In genomic region chr7:116571037-116571436, GRCh38 we compare ENCODE assay signal across 13 cellular contexts. TPM values are rescaled to one million over a fixed set of nuclear protein-coding genes. Genes with fewer than 3 reads are reported as not detected.
DNase-seq lines count a peak whose midpoint lies in the region; ATAC-seq and TF ChIP-seq lines count a peak whose summit lies in the region.
"Had no signal": no experiment of that assay in that cellular context is flagged by ENCODE, and none has a peak within 500 bp of the region (broad histone marks: within the 10 kb centered on the region; RNA-seq: fewer than 3 reads in every experiment).

No MANE protein-coding gene starts in this region.

- DNase-seq in BJ (ENCODE audit: low read depth) (peak; percentile 79), PC-9 (peak in 1 of 2 experiments; percentile 66), dermis blood vessel endothelial cell (peak; percentile 82), psoas muscle (no peak), SIG-M5 (lab: John Stamatoyannopoulos, UW) (no peak), type B pancreatic cell (ENCODE audit: extremely low spot score, unreplicated experiment) (no peak)
- no peak for DNase-seq in activated naive CD4-positive, alpha-beta T cell (lab: John Stamatoyannopoulos, UW)
- DNase-seq in CD4-positive, alpha-beta memory T cell, result no peak
- DNase-seq: activated CD4-positive, alpha-beta T cell treated with anti-CD3 and anti-CD28 coated beads for 1 hour; activated T-cell treated with anti-CD3 and anti-CD28 coated beads, Interleukin-2, amount 50 U/mL, for 48 hours; foreskin melanocyte; H7 had no signal

- no peak for TF ChIP-seq CTCF in BJ (IDR thresholded peaks at IDR 0.05; ENCODE audit: insufficient read depth, low read depth, low read length)
- no peak for TF ChIP-seq CTCF in PC-9 (conservative IDR thresholded peaks at IDR 0.05)
- TF ChIP-seq CTCF in psoas muscle (IDR thresholded peaks at IDR 0.05), result no peak
- no peak for TF ChIP-seq CTCF in type B pancreatic cell (conservative IDR thresholded peaks at IDR 0.05)

- peaks cover 10% of the 10 kb centered on the region for H3K4me1 Mint-ChIP-seq in type B pancreatic cell (ENCODE audit: unreplicated experiment)
- H3K4me1 Mint-ChIP-seq in CD4-positive, alpha-beta memory T cell, result no peaks in the 10 kb centered on the region

- no peaks in the 10 kb centered on the region for H3K27me3 ChIP-seq in BJ (ENCODE audit: control insufficient read depth, insufficient read depth, low read length)
- H3K27me3 ChIP-seq in PC-9 (ENCODE audit: insufficient read depth, low read depth), result no peaks in the 10 kb centered on the region
- no peaks in the 10 kb centered on the region for H3K27me3 ChIP-seq in psoas muscle (ENCODE audit: insufficient read depth in 3 of 3, low read length in 2 of 3)
- no peaks in the 10 kb centered on the region for H3K27me3 ChIP-seq in CD4-positive, alpha-beta memory T cell (ENCODE audit: insufficient read depth, low read length)

- CTCF ChIA-PET in BJ (lab: Yijun Ruan, JAX), result interaction anchor here (0.7 kb wide), 1 partner anchor 8 kb away, joined by 3 read pairs; no protein-coding TSS in a partner anchor
- CTCF ChIA-PET in PC-9 (lab: Charles Lee), result interaction anchor here (0.6 to 1.2 kb wide), 3 partner anchors 10 to 1577 kb away, joined by 3 to 7 read pairs (median 3); no protein-coding TSS in a partner anchor
- CTCF ChIA-PET in CD4-positive, alpha-beta memory T cell (lab: Charles Lee; ENCODE audit: partially characterized antibody), result no interaction called here

- H3K9me2 ChIP-seq in PC-9 (ENCODE audit: insufficient read depth), result no peaks in the 10 kb centered on the region

- H3K4me3 Mint-ChIP-seq in type B pancreatic cell, result no peak overlapping the region
- H3K4me3 Mint-ChIP-seq in CD4-positive, alpha-beta memory T cell, result no peak overlapping the region
- H3K4me3 Mint-ChIP-seq: brain had no signal

- peaks cover 5% of the 10 kb centered on the region for H3K9me3 Mint-ChIP-seq in type B pancreatic cell
- no peaks in the 10 kb centered on the region for H3K9me3 Mint-ChIP-seq in CD4-positive, alpha-beta memory T cell
- H3K9me3 Mint-ChIP-seq: brain had no signal

- H3K9me3 ChIP-seq in PC-9 (ENCODE audit: insufficient read depth, low read depth) (no peaks in the 10 kb centered on the region; the same call in 1 of the 2 replicates), psoas muscle (no peaks in the 10 kb centered on the region)
- H3K9me3 ChIP-seq in CD4-positive, alpha-beta memory T cell (ENCODE audit: control insufficient read depth in 1 of 2, low read length in 2 of 2), result no peaks in the 10 kb centered on the region

- peak overlapping the region; percentile 45 for H3K27ac ChIP-seq in PC-9
- peak overlapping the region; percentile 23 for H3K27ac ChIP-seq in psoas muscle
- H3K27ac ChIP-seq in CD4-positive, alpha-beta memory T cell (ENCODE audit: low read depth, low read length), result no peak overlapping the region

- BruUV-seq in PC-9 (replicated peaks; lab: Mats Ljungman, UMichigan), result no TSS peak

- 0 out of 2 replicates have a peak, but pooled peaks cover 13% of the 10 kb centered on the region for H3F3A ChIP-seq in PC-9 (ENCODE audit: insufficient read depth, low read depth)

- no peak overlapping the region for H3K4me3 ChIP-seq in BJ (ENCODE audit: low read depth, low read length)
- H3K4me3 ChIP-seq in PC-9, result no peak overlapping the region
- no peak overlapping the region for H3K4me3 ChIP-seq in psoas muscle
- no peak overlapping the region for H3K4me3 ChIP-seq in CD4-positive, alpha-beta memory T cell (ENCODE audit: low read length in 2 of 2)

- no peaks in the 10 kb centered on the region for H3K27me3 Mint-ChIP-seq in type B pancreatic cell
- peaks cover 6 to 10% of the 10 kb centered on the region in 2 donors for H3K27me3 Mint-ChIP-seq in CD4-positive, alpha-beta memory T cell
- H3K27me3 Mint-ChIP-seq: brain had no signal

- H3K4me1 ChIP-seq in PC-9 (replicated peaks; ENCODE audit: insufficient read depth) (peaks cover 23% of the 10 kb centered on the region), psoas muscle (peaks cover 14% of the 10 kb centered on the region)
- H3K4me1 ChIP-seq in CD4-positive, alpha-beta memory T cell (ENCODE audit: insufficient read depth, low read length), result no peaks in the 10 kb centered on the region

- intact Hi-C loops in PC-9 (cut with micrococcal nuclease; ENCODE audit: unreplicated experiment) (no loop called here), psoas muscle (cut with DNase I) (no loop called here)
- intact Hi-C loops in CD4-positive, alpha-beta memory T cell (cut with micrococcal nuclease), result no loop called here

- POLR2A ChIA-PET in BJ (lab: Charles Lee), result interaction anchor here (0.6 to 0.7 kb wide), 3 partner anchors 45 to 292 kb away, joined by 3 to 8 read pairs (median 3); no protein-coding TSS in a partner anchor
- POLR2A ChIA-PET in PC-9 (lab: Charles Lee; ENCODE audit: unreplicated experiment), result interaction anchor here (0.5 to 0.6 kb wide), 7 partner anchors 27 to 1600 kb away, joined by 3 to 26 read pairs (median 9); partner anchors contain the start of gene TES
- POLR2A ChIA-PET in CD4-positive, alpha-beta memory T cell (lab: Charles Lee; ENCODE audit: partially characterized antibody), result no interaction called here

- H4K20me1 ChIP-seq in PC-9 (ENCODE audit: insufficient read depth), result no peaks in the 10 kb centered on the region

- no peaks in the 10 kb centered on the region for H3K79me2 ChIP-seq in PC-9 (ENCODE audit: low read depth)

- no peak overlapping the region; the same call in 1 of the 2 replicates for H2AFZ ChIP-seq in PC-9

- no peaks in the 10 kb centered on the region for H3K36me3 Mint-ChIP-seq in type B pancreatic cell
- H3K36me3 Mint-ChIP-seq in CD4-positive, alpha-beta memory T cell, result no peaks in the 10 kb centered on the region
- H3K36me3 Mint-ChIP-seq: brain had no signal

- H3K27ac Mint-ChIP-seq in type B pancreatic cell, result no peak overlapping the region
- H3K27ac Mint-ChIP-seq in CD4-positive, alpha-beta memory T cell, result no peak overlapping the region

- WGBS in psoas muscle, 3 donors, result 40 to 67% (median 43%) methylated on average over 1 of the region's 1 CpG

- ATAC-seq in psoas muscle, result no peak

- H3K4me2 ChIP-seq in PC-9, result peak overlapping the region; percentile 30

- H3K36me3 ChIP-seq in BJ (ENCODE audit: control insufficient read depth, insufficient read depth, low read length) (no peaks in the 10 kb centered on the region), PC-9 (ENCODE audit: low read depth) (no peaks in the 10 kb centered on the region), psoas muscle (ENCODE audit: insufficient read depth in 1 of 2, low read depth in 1 of 2) (no peaks in the 10 kb centered on the region)
- no peaks in the 10 kb centered on the region for H3K36me3 ChIP-seq in CD4-positive, alpha-beta memory T cell (ENCODE audit: insufficient read depth, low read length)

RNA-seq across cellular contexts. Expression of gene CAV1, which starts 46.2 kb away (rescaled TPM):
- 1,794 and 2,064 TPM in 2 replicates for polyA plus RNA-seq in BJ (2011; rRNA removed)
- 961 and 1,374 TPM in 2 replicates for polyA minus RNA-seq in BJ (2011; rRNA and poly(A)+ RNA removed)
- total RNA-seq in PC-9 (2021), result 850 and 1,077 TPM in 2 replicates
- total RNA-seq in dermis blood vessel endothelial cell, result 1,771 and 3,866 TPM in 2 replicates
- 100 to 1,000 TPM in 1 of 4 donors, 10 to 100 TPM in 3; 59.0 to 120 (median 66.7) TPM for total RNA-seq in psoas muscle
- polyA plus RNA-seq in psoas muscle, result 10 to 100 TPM; 57.6 to 70.1 (median 69.0) TPM
- total RNA-seq in type B pancreatic cell (ENCODE audit: low replicate concordance), result 14.4 and 56.1 TPM in 2 replicates
- not detected for total RNA-seq in CD4-positive, alpha-beta memory T cell
- not detected for polyA plus RNA-seq in CD4-positive, alpha-beta memory T cell

Comparison
In these comparisons a context has a peak if more than half of its experiments do, and no peak if none do; other contexts are left out.
1. DNase-seq: peak in BJ (single experiment) and dermis blood vessel endothelial cell (single experiment); none in psoas muscle (0 of 2), SIG-M5 (single experiment), type B pancreatic cell (single experiment), activated naive CD4-positive, alpha-beta T cell (0 of 4) and CD4-positive, alpha-beta memory T cell (0 of 5).
2. RNA of gene CAV1, which starts 46.2 kb away (total RNA-seq): 1,771 to 3,866 TPM in dermis blood vessel endothelial cell, 850 to 1,077 TPM in PC-9, 59.0 to 120 TPM in psoas muscle and 14.4 to 56.1 TPM in type B pancreatic cell; not detected in CD4-positive, alpha-beta memory T cell; every median in the first group is over 10 times any median in the second.